Comparison of ENCODE assay signal across 8 cellular contexts in genomic region chr10:132186488-132187413, GRCh38. TPM values are rescaled to one million over a fixed set of nuclear protein-coding genes. Genes with fewer than 3 reads are reported as not detected.
DNase-seq lines count a peak whose midpoint lies in the region; TF ChIP-seq lines count a peak whose summit lies in the region.

TSS of gene DPYSL4 (plus strand) at chr10:132186948. CDS start at chr10:132187064, 116 bp downstream.

- no peaks in the 10 kb centered on the region for H3K36me3 ChIP-seq in ascending aorta
- no peaks in the 10 kb centered on the region for H3K36me3 ChIP-seq in iPS-18a (ENCODE audit: control insufficient read depth, low read depth, low read length)

- peak; percentile 48 for DNase-seq in COLO668 (lab: John Stamatoyannopoulos, UW; ENCODE audit: unreplicated experiment)
- DNase-seq in LNCaP clone FGC (ENCODE audit: low read depth): no peak
- DNase-seq in ascending aorta (ENCODE audit: low spot score in 2 of 2): no peak
- peak; percentile 41 for DNase-seq in stimulated activated CD4-positive, alpha-beta T cell treated with anti-CD3 and anti-CD28 coated beads, Interleukin-4, amount 100 ng/mL, for 1 hour
- DNase-seq in cerebellar nuclear complex (lab: John Stamatoyannopoulos, UW): no peak
- DNase-seq in foreskin melanocyte: no peak
- no peak for DNase-seq in NCI-H1694 (lab: John Stamatoyannopoulos, UW)

- H3K4me1 ChIP-seq in ascending aorta (peaks cover 4 to 15% of the 10 kb centered on the region in 2 donors), iPS-18a (ENCODE audit: control insufficient read depth, low read depth, low read length) (no peaks in the 10 kb centered on the region)

- intact Hi-C loops in ascending aorta (cut with DNase I): no loop called here

- TF ChIP-seq CTCF in LNCaP clone FGC (IDR thresholded peaks at IDR 0.05; ENCODE audit: control insufficient read depth, extremely low read depth, insufficient read depth): no peak
- TF ChIP-seq CTCF in ascending aorta (IDR thresholded peaks at IDR 0.05): no peak

- peak within 1 kb of the TSS; percentile 57 for H3K4me3 ChIP-seq in LNCaP clone FGC (ENCODE audit: low read depth, low read length)
- peak within 1 kb of the TSS; percentile 41 to 54 for H3K4me3 ChIP-seq in ascending aorta
- H3K4me3 ChIP-seq in iPS-18a (ENCODE audit: low read length): peak within 1 kb of the TSS; percentile 55

- H3K27me3 ChIP-seq in ascending aorta (peaks cover 32% of the 10 kb centered on the region), iPS-18a (ENCODE audit: control insufficient read depth, insufficient read depth, low read length) (peaks cover 64% of the 10 kb centered on the region)

- H3K27ac ChIP-seq in ascending aorta: no peak within 1 kb of the TSS
- no peak within 1 kb of the TSS for H3K27ac ChIP-seq in iPS-18a (ENCODE audit: low read length)

- H3K9me3 ChIP-seq in ascending aorta (no peaks in the 10 kb centered on the region), iPS-18a (ENCODE audit: control insufficient read depth, low read depth, low read length) (no peaks in the 10 kb centered on the region)

- peak within 1 kb of the TSS; percentile 50 for H3K9ac ChIP-seq in iPS-18a (ENCODE audit: low read length)

RNA-seq across cellular contexts. Expression of gene DPYSL4, which starts in this region (rescaled TPM):
- not detected for total RNA-seq in ascending aorta

Comparison
In these comparisons a context has a peak if more than half of its experiments do, and no peak if none do; other contexts are left out.
1. DNase-seq: peak in COLO668 (single experiment) and stimulated activated CD4-positive, alpha-beta T cell treated with anti-CD3 and anti-CD28 coated beads, Interleukin-4, amount 100 ng/mL, for 1 hour (single experiment); none in LNCaP clone FGC (single experiment), ascending aorta (0 of 2), cerebellar nuclear complex (0 of 2), foreskin melanocyte (single experiment) and NCI-H1694 (single experiment).
2. Peak in every context shown above with its lines, with median percentiles within 50 percentile points of each other: H3K4me3 ChIP-seq.